ENCODE assay signal across 8 cellular contexts in the genomic region with DNA sequence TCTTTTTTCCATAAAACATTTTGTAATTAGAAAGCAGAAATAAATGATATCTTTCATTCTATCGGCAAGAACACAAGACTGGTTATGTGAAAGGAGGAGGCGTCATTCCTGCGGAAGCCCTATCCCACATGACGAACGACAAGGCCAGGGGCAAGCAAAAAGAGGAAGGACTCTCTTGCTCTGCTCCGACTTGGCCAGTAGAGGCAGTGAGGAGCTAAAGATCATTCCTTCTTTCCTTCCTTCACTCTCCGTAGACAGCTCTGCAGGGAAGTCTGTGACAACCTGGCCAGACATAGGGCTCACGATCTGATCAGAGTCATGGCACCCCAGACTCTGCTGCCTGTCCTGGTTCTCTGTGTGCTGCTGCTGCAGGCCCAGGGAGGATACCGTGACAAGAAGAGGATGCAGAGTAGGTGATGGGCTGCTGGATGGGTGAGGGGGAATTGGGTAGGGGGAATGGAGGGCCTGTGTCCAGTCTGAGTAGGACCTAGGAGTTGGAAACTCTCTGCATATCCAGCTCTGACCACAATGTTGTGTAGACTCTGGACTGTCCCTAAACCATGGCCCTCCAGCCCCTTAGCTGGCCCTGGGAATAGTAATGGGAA. TPM values are rescaled to one million over a fixed set of nuclear protein-coding genes. Genes with fewer than 3 reads are reported as not detected.
DNase-seq lines count a peak whose midpoint lies in the region; ATAC-seq and TF ChIP-seq lines count a peak whose summit lies in the region.

A gene (plus strand): TSS at position 244 of the 605 bp plus-strand sequence. CDS start 75 bp downstream, at position 319.

- no peaks in the 10 kb centered on the region for H3K9me3 ChIP-seq in sigmoid colon

- H3K36me3 ChIP-seq in BJ (ENCODE audit: control insufficient read depth, insufficient read depth, low read length) (no peaks in the 10 kb centered on the region), sigmoid colon (no peaks in the 10 kb centered on the region)

- H3K27me3 ChIP-seq in BJ (ENCODE audit: control insufficient read depth, insufficient read depth, low read length) (no peaks in the 10 kb centered on the region; the same call in 1 of the 2 replicates), sigmoid colon (no peaks in the 10 kb centered on the region)

- intact Hi-C loops in Right ventricle myocardium superior (cut with DNase I): no loop called here
- intact Hi-C loops in sigmoid colon (cut with DNase I): no loop called here

- H3K27me3 Mint-ChIP-seq in activated T-cell treated with anti-CD3 and anti-CD28 coated beads, Interleukin-2, amount 50 U/mL, for 24 hours: peaks cover 72% of the 10 kb centered on the region

- peak; percentile 57 for ATAC-seq in GM18868 (IDR thresholded peaks at IDR 0.05; ENCODE audit: unreplicated experiment)
- ATAC-seq in Right ventricle myocardium superior (ENCODE audit: poor library complexity): peak; percentile 36
- no peak for ATAC-seq in GM21723 (IDR thresholded peaks at IDR 0.05; ENCODE audit: unreplicated experiment)

- CTCF ChIA-PET in BJ (lab: Yijun Ruan, JAX): interaction anchor here (0.6 to 2.4 kb wide), 12 partner anchors 8 to 883 kb away, joined by 3 to 13 read pairs (median 4); no protein-coding TSS in a partner anchor

- no peak within 1 kb of the TSS for H3K27ac ChIP-seq in sigmoid colon

- H3K4me1 Mint-ChIP-seq in activated T-cell treated with anti-CD3 and anti-CD28 coated beads, Interleukin-2, amount 50 U/mL, for 24 hours (ENCODE audit: low read depth): peaks cover 5% of the 10 kb centered on the region

- no peak within 1 kb of the TSS for H3K4me3 ChIP-seq in BJ (ENCODE audit: low read depth, low read length)
- H3K4me3 ChIP-seq in sigmoid colon: no peak within 1 kb of the TSS

- peaks cover 0 to 4% (median 0%) of the 10 kb centered on the region in 4 donors for H3K4me1 ChIP-seq in sigmoid colon

- TF ChIP-seq EP300 in sigmoid colon (IDR thresholded peaks at IDR 0.05): no peak

- DNase-seq in BJ (ENCODE audit: low read depth) (no peak), NCI-H226 (peak; percentile 35), Right ventricle myocardium superior (no peak), sigmoid colon (no peak)
- peak; percentile 35 for DNase-seq in activated T-cell treated with anti-CD3 and anti-CD28 coated beads, Interleukin-2, amount 50 U/mL, for 24 hours
- no peak for DNase-seq in stimulated activated naive CD4-positive, alpha-beta T cell (lab: John Stamatoyannopoulos, UW)

- TF ChIP-seq CTCF in BJ (IDR thresholded peaks at IDR 0.05; ENCODE audit: insufficient read depth, low read depth, low read length) (peak; percentile 79), sigmoid colon (IDR thresholded peaks at IDR 0.05) (peak; percentile 13 to 58 (median 20))

- no peak within 1 kb of the TSS for H3K27ac Mint-ChIP-seq in activated T-cell treated with anti-CD3 and anti-CD28 coated beads, Interleukin-2, amount 50 U/mL, for 24 hours

- no peak for TF ChIP-seq POLR2A in sigmoid colon (IDR thresholded peaks at IDR 0.05)

- H3K9me3 Mint-ChIP-seq in activated T-cell treated with anti-CD3 and anti-CD28 coated beads, Interleukin-2, amount 50 U/mL, for 24 hours: no peaks in the 10 kb centered on the region

- no peak within 1 kb of the TSS for H3K4me3 Mint-ChIP-seq in activated T-cell treated with anti-CD3 and anti-CD28 coated beads, Interleukin-2, amount 50 U/mL, for 24 hours

- no peaks in the 10 kb centered on the region for H3K36me3 Mint-ChIP-seq in activated T-cell treated with anti-CD3 and anti-CD28 coated beads, Interleukin-2, amount 50 U/mL, for 24 hours (ENCODE audit: low read depth)

- POLR2A ChIA-PET in BJ (lab: Charles Lee): no interaction called here

- 11 to 12% methylated on average over 9 of the region's 9 CpGs for WGBS in sigmoid colon, 2 donors

RNA-seq across cellular contexts. Expression of the gene that starts here (rescaled TPM):
- polyA plus RNA-seq in BJ (2011; rRNA removed) (not detected in 2 replicates), sigmoid colon (not detected)
- not detected in 2 replicates for polyA minus RNA-seq in BJ (2011; rRNA and poly(A)+ RNA removed)
- total RNA-seq in Right ventricle myocardium superior (not detected), sigmoid colon (not detected)

Comparison
In these comparisons a context has a peak if more than half of its experiments do, and no peak if none do; other contexts are left out.
1. Peak in ATAC-seq in Right ventricle myocardium superior; RNA of the gene not detected or under 1 TPM.
2. DNase-seq: peak in NCI-H226 (single experiment) and activated T-cell treated with anti-CD3 and anti-CD28 coated beads, Interleukin-2, amount 50 U/mL, for 24 hours (single experiment); none in BJ (single experiment), Right ventricle myocardium superior (single experiment), sigmoid colon (single experiment) and stimulated activated naive CD4-positive, alpha-beta T cell (0 of 6).